In genomic region chr16:2155091-2156024, GRCh38 we compare ENCODE assay signal across 8 cellular contexts. TPM values are rescaled to one million over a fixed set of nuclear protein-coding genes. Genes with fewer than 3 reads are reported as not detected.
DNase-seq lines count a peak whose midpoint lies in the region; ATAC-seq and TF ChIP-seq lines count a peak whose summit lies in the region.

Gene TRAF7, plus strand, starts transcription at chr16:2155782. Its CDS starts 8,139 bp downstream, at chr16:2163921.

- H3F3A ChIP-seq in PC-3 (ENCODE audit: low read length, unreplicated experiment): peaks cover 19% of the 10 kb centered on the region

- H2AFZ ChIP-seq in PC-3 (ENCODE audit: low read length): no peak within 1 kb of the TSS

- CTCF ChIA-PET in PC-3 (lab: Charles Lee): no interaction called here

- no peak for TF ChIP-seq EP300 in Ishikawa (IDR thresholded peaks at IDR 0.05; ENCODE audit: borderline replicate concordance)

- H3K36me3 ChIP-seq in PC-3 (ENCODE audit: low read depth, low read length): peaks cover 21% of the 10 kb centered on the region

- no peaks in the 10 kb centered on the region for H3K27me3 ChIP-seq in PC-3 (ENCODE audit: low read length)
- H3K27me3 ChIP-seq in mononuclear cell (ENCODE audit: insufficient read depth, low read length): no peaks in the 10 kb centered on the region

- no TSS peak for BruUV-seq in PC-3 (replicated peaks; lab: Mats Ljungman, UMichigan)

- ATAC-seq in GM21576 (IDR thresholded peaks at IDR 0.05; ENCODE audit: unreplicated experiment): peak; percentile 87
- ATAC-seq in PC-3: peak; percentile 80

- peak within 1 kb of the TSS; percentile 92 for H3K4me3 ChIP-seq in PC-3 (ENCODE audit: low read length)
- peak within 1 kb of the TSS; percentile 94 for H3K4me3 ChIP-seq in epithelial cell of esophagus (ENCODE audit: low read length)
- H3K4me3 ChIP-seq in mononuclear cell (ENCODE audit: low read length): peak within 1 kb of the TSS; percentile 69

- DNase-seq in DMS114 treated with DMSO at 0.1 percent for 48 hours (lab: John Stamatoyannopoulos, UW; ENCODE audit: unreplicated experiment) (peak; percentile 99), PC-3 (peak; percentile 99), activated T-cell treated with anti-CD3 and anti-CD28 coated beads for 48 hours (ENCODE audit: low read depth) (peak; percentile 95), epithelial cell of esophagus (ENCODE audit: low read depth) (peak; percentile 100)
- peak; percentile 87 to 93 for DNase-seq in stimulated activated CD8-positive, alpha-beta memory T cell treated with anti-CD3 and anti-CD28 coated beads, Interleukin-4, amount 100 ng/mL, for 1 hour (ENCODE audit: low read depth in 2 of 2, low spot score in 1 of 2)

- TF ChIP-seq CTCF in PC-3 (conservative IDR thresholded peaks at IDR 0.05; ENCODE audit: low read depth, low read length) (no peak), epithelial cell of esophagus (IDR thresholded peaks at IDR 0.05; ENCODE audit: insufficient read depth, low read depth, low read length, missing control alignments) (no peak)

- H3K9me2 ChIP-seq in PC-3 (replicated peaks; ENCODE audit: low read length): no peaks in the 10 kb centered on the region

- peak within 1 kb of the TSS; percentile 98 for H3K9ac ChIP-seq in PC-3 (ENCODE audit: low read length)

- H3K27ac ChIP-seq in PC-3 (ENCODE audit: low read length): peak within 1 kb of the TSS; percentile 69

- POLR2A ChIA-PET in PC-3 (lab: Charles Lee; ENCODE audit: unreplicated experiment): interaction anchor here (0.5 to 0.9 kb wide), 6 partner anchors 32 to 1785 kb away, joined by 3 to 11 read pairs (median 5); no protein-coding TSS in a partner anchor

- H4K20me1 ChIP-seq in PC-3 (ENCODE audit: low read length): peaks cover 42% of the 10 kb centered on the region

- TF ChIP-seq RAD21 in Ishikawa (IDR thresholded peaks at IDR 0.05; ENCODE audit: low read depth): no peak

- peaks cover 73% of the 10 kb centered on the region for H3K79me2 ChIP-seq in PC-3 (ENCODE audit: low read length)

- peaks cover 35% of the 10 kb centered on the region for H3K4me1 ChIP-seq in PC-3 (ENCODE audit: insufficient read depth, low read length)
- peaks cover 51% of the 10 kb centered on the region for H3K4me1 ChIP-seq in mononuclear cell (ENCODE audit: insufficient read depth, low read length)

- intact Hi-C loops in PC-3 (cut with micrococcal nuclease): loop anchor here (2.0 kb wide), 1 partner anchor 59 kb away; the partner anchor contains the start of gene PGP

- H3K9me3 ChIP-seq in PC-3 (ENCODE audit: low read length): no peaks in the 10 kb centered on the region
- no peaks in the 10 kb centered on the region for H3K9me3 ChIP-seq in mononuclear cell (ENCODE audit: low read depth, low read length)

- H3K4me2 ChIP-seq in PC-3 (ENCODE audit: low read length): peak within 1 kb of the TSS; percentile 100

TF ChIP-seq in Ishikawa, 13 proteins besides CTCF, POLR2A, EP300 and RAD21:
- TF ChIP-seq NFIC (IDR thresholded peaks at IDR 0.05) (peak; percentile 23; the same call in 1 of the 2 replicates), YY1 (IDR thresholded peaks at IDR 0.05; ENCODE audit: low read depth) (peak; percentile 55), TAF1 (IDR thresholded peaks at IDR 0.05; ENCODE audit: low read depth) (peak; percentile 98), TCF12 (IDR thresholded peaks at IDR 0.05; ENCODE audit: low read depth) (no peak), CREB1 (IDR thresholded peaks at IDR 0.05; ENCODE audit: low read depth) (peak; percentile 72), FOXM1 (IDR thresholded peaks at IDR 0.05; ENCODE audit: borderline replicate concordance, low read depth) (no peak; the same call in 1 of the 2 replicates), REST (IDR thresholded peaks at IDR 0.05; ENCODE audit: low read depth) (no peak; the same call in 1 of the 2 replicates), EGR1 (IDR thresholded peaks at IDR 0.05) (no peak), MAX (IDR thresholded peaks at IDR 0.05) (peak; percentile 93), ZBTB7A (IDR thresholded peaks at IDR 0.05; ENCODE audit: low read depth) (no peak), TEAD4 (IDR thresholded peaks at IDR 0.05) (peak; percentile 18; the same call in 1 of the 2 replicates), USF1 (IDR thresholded peaks at IDR 0.05) (peak; percentile 39; the same call in 1 of the 2 replicates), CEBPB (IDR thresholded peaks at IDR 0.05) (no peak)
TF ChIP-seq in Ishikawa: peak in this region for 7.

RNA-seq across cellular contexts. Expression of gene TRAF7, which starts in this region (rescaled TPM):
- total RNA-seq in PC-3 (2014; rRNA removed) (44.9 and 50.7 TPM in 2 replicates), mononuclear cell (17.9 TPM)

Comparison
In these comparisons a context has a peak if more than half of its experiments do, and no peak if none do; other contexts are left out.
1. Peak in every context shown above with its lines: DNase-seq, ATAC-seq, H3K4me3 ChIP-seq and H3K27ac ChIP-seq.